Comparison of ENCODE assay signal across 8 cellular contexts in the genomic region with DNA sequence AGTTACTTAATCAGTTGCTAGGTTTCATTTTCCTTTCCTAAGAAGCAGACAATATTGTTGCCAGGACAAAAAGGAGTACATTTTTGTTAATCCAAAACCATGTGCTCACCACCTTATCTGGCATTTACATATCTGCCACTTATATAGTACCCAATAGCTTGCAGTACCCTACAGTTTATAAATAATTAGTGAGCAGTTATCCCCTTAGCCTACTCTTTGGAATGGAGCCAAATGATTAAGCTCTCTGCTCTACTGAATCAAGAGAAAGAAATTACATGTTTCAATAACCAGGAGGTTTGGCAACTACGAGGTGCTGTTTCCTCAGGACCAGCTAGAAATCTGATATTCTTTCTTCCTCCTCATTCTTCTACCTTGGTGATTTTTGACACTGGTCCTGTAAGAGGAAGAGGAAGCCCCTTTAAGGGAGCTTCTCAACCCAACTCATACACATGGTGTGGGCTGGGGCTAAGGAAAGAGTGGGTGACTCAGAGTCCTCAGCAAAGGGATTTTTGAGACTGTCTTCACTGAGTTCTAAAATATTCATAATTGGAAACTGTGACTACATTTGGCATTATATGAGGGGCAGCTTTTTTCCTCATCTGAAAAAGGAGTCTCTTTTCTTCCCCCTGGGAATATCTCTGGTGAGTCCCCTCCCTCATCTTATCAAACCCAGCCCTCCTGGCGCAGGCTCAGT. TPM values are rescaled to one million over a fixed set of nuclear protein-coding genes. Genes with fewer than 3 reads are reported as not detected.
DNase-seq lines count a peak whose midpoint lies in the region; ATAC-seq and TF ChIP-seq lines count a peak whose summit lies in the region.

No MANE protein-coding gene starts in this region.

- peak; percentile 88 for DNase-seq in NCI-H82 (lab: John Stamatoyannopoulos, UW)
- DNase-seq in activated T-cell treated with anti-CD3 and anti-CD28 coated beads for 24 hours (ENCODE audit: low read depth): peak; percentile 61
- DNase-seq in foreskin fibroblast: peak; percentile 59 to 79
- DNase-seq in retinal pigment epithelial cell (ENCODE audit: low read depth): peak; percentile 83
- DNase-seq in left lobe of liver (ENCODE audit: low spot score): no peak

- H3K4me3 ChIP-seq in foreskin fibroblast (ENCODE audit: low read depth in 1 of 2, low read length in 2 of 2) (peak overlapping the region; percentile 98 to 100), retinal pigment epithelial cell (ENCODE audit: low read length) (peak overlapping the region; percentile 100)

- TF ChIP-seq CTCF in 22Rv1 (IDR thresholded peaks at IDR 0.05) (no peak), foreskin fibroblast (IDR thresholded peaks at IDR 0.05; ENCODE audit: low read depth, low read length) (no peak), retinal pigment epithelial cell (conservative IDR thresholded peaks at IDR 0.05; ENCODE audit: low read depth, low read length) (no peak)

- H3K27ac ChIP-seq in 22Rv1: peak overlapping the region; percentile 88; the same call in 1 of the 2 replicates

- no peak for ATAC-seq in left lobe of liver
- ATAC-seq in HG03457 (IDR thresholded peaks at IDR 0.05; ENCODE audit: unreplicated experiment): no peak

- TF ChIP-seq POLR2A in GM19099 (IDR thresholded peaks at IDR 0.05; ENCODE audit: extremely low read depth, insufficient read length, low read depth): peak; percentile 23

RNA-seq across cellular contexts. Expression of gene ZNFX1, which starts 1.5 kb away (rescaled TPM):
- 10.0 TPM for total RNA-seq in left lobe of liver

RNA-seq across cellular contexts. Expression of gene DDX27, which starts 57.1 kb away (rescaled TPM):
- total RNA-seq in left lobe of liver: 8.4 TPM
